ENCODE assay signal across 34 cellular contexts in genomic region chr1:95193591-95193990, GRCh38.
"Had no signal": no experiment of that assay in that cellular context is flagged by ENCODE, and none has a peak within 500 bp of the region (broad histone marks: within the 10 kb centered on the region; RNA-seq: fewer than 3 reads in every experiment).

No MANE protein-coding gene starts in this region.

- H3K9me3 ChIP-seq: MG63, Peyer's patch had no signal

- H3K36me3 ChIP-seq: brain microvascular endothelial cell, MG63, Peyer's patch had no signal

- H3K27ac ChIP-seq: brain microvascular endothelial cell, Peyer's patch, VCaP had no signal

- DNase-seq: activated B cell treated with CpG ODN at 0.5 μM for 24 hours; activated CD4-positive, alpha-beta memory T cell treated with anti-CD3 and anti-CD28 coated beads, Interleukin-2, amount 10 ng/mL, durations not matched to agents 7 days and 5 days; activated CD4-positive, alpha-beta T cell treated with anti-CD3 and anti-CD28 coated beads for 1 hour; activated CD4-positive, alpha-beta T cell treated with anti-CD3 and anti-CD28 coated beads for 48 hours; activated CD8-positive, alpha-beta memory T cell treated with anti-CD3 and anti-CD28 coated beads for 24 hours; activated CD8-positive, alpha-beta memory T cell treated with anti-CD3 and anti-CD28 coated beads, Interleukin-2, amount 10 ng/mL, durations not matched to agents 7 days and 5 days; activated CD8-positive, alpha-beta memory T cell treated with anti-CD3 and anti-CD28 coated beads, Interleukin-2, amount 50 U/mL, for 48 hours; activated effector memory CD4-positive, alpha-beta T cell treated with Interleukin-2 at 50 U/mL for 16 hours; activated naive CD4-positive, alpha-beta T cell treated with anti-CD3 and anti-CD28 coated beads, Interleukin-2, amount 50 U/mL, for 16 hours; activated naive CD8-positive, alpha-beta T cell treated with anti-CD3 and anti-CD28 coated beads for 36 hours; activated T-cell treated with anti-CD3 and anti-CD28 coated beads, Interleukin-2, amount 50 U/mL, for 48 hours; amniotic stem cell; aorta; brain microvascular endothelial cell; Kasumi-1; KG1; MG63; NCI-H1092; NCI-H1436 treated with DMSO at 0.1 percent for 48 hours; NCI-H1694 treated with DMSO at 0.1 percent for 48 hours; NCI-H2029; NCI-H2171; NCI-H510A; NCI-H526; NCI-H748 treated with DMSO at 0.1 percent for 48 hours; NK-92 treated with Interleukin-12 subunit alpha and Interleukin-12 subunit beta, amount 100 ng/mL, for 24 hours; PC-3; Peyer's patch; RPMI8226; SW 1271; T-helper 1 cell; T-helper 2 cell; T-helper 9 cell had no signal

- ATAC-seq: activated CD8-positive, alpha-beta memory T cell treated with anti-CD3 and anti-CD28 coated beads, Interleukin-2, amount 10 ng/mL, durations not matched to agents 7 days and 5 days; PC-3 had no signal

- H3K27me3 ChIP-seq: brain microvascular endothelial cell, MG63, Peyer's patch had no signal

- H3K4me1 ChIP-seq: Peyer's patch had no signal

- H3K4me3 ChIP-seq: MG63, Peyer's patch had no signal
